7 cellular contexts compared by ENCODE assay signal in genomic region chr11:126322996-126323395, GRCh38.
"Had no signal": no experiment of that assay in that cellular context is flagged by ENCODE, and none has a peak within 500 bp of the region (broad histone marks: within the 10 kb centered on the region; RNA-seq: fewer than 3 reads in every experiment).

No MANE protein-coding gene starts in this region.

- H3K4me1 ChIP-seq: HAP-1 had no signal

- H3K9me3 Mint-ChIP-seq: HFFc6 had no signal

- H3K4me3 Mint-ChIP-seq: HFFc6 had no signal

- H3K9me3 ChIP-seq: HAP-1 had no signal

- ATAC-seq: HCT116, K562 had no signal

- H3K36me3 ChIP-seq: HAP-1 had no signal

- H3K4me3 ChIP-seq: HAP-1, K562 had no signal

- DNase-seq: GOT3, H7, HFFc6, IMR-90 had no signal

- H3K27ac Mint-ChIP-seq: HFFc6 had no signal
